Comparison of ENCODE assay signal across 9 cellular contexts in genomic region chr4:24988776-24989175, GRCh38. TPM values are rescaled to one million over a fixed set of nuclear protein-coding genes. Genes with fewer than 3 reads are reported as not detected.
DNase-seq lines count a peak whose midpoint lies in the region; ATAC-seq and TF ChIP-seq lines count a peak whose summit lies in the region.
"Had no signal": no experiment of that assay in that cellular context is flagged by ENCODE, and none has a peak within 500 bp of the region (broad histone marks: within the 10 kb centered on the region; RNA-seq: fewer than 3 reads in every experiment).

No MANE protein-coding gene starts in this region.

- no peaks in the 10 kb centered on the region for H3K36me3 Mint-ChIP-seq in activated naive CD8-positive, alpha-beta T cell treated with anti-CD3 and anti-CD28 coated beads for 36 hours

- TF ChIP-seq EP300 in gastroesophageal sphincter (IDR thresholded peaks at IDR 0.05) = no peak

- H3K4me1 ChIP-seq in gastroesophageal sphincter (peaks cover 0 to 24% (median 0%) of the 10 kb centered on the region in 3 donors), thyroid gland (peaks cover 0 to 9% of the 10 kb centered on the region in 2 donors)

- no peak overlapping the region for H3K27ac Mint-ChIP-seq in activated naive CD8-positive, alpha-beta T cell treated with anti-CD3 and anti-CD28 coated beads for 36 hours

- WGBS in gastroesophageal sphincter (ENCODE audit: low coverage in 1 of 2), 2 donors = 80 to 100% methylated on average over 1 of the region's 1 CpG
- 89 to 92% methylated on average over 1 of the region's 1 CpG for WGBS in thyroid gland, 2 donors

- peak overlapping the region in 1 of 4 donors; percentile 28 for H3K27ac ChIP-seq in gastroesophageal sphincter
- no peak overlapping the region for H3K27ac ChIP-seq in thyroid gland

- peaks cover 0 to 7% (median 0%) of the 10 kb centered on the region in 3 donors for H3K9me3 ChIP-seq in gastroesophageal sphincter
- no peaks in the 10 kb centered on the region for H3K9me3 ChIP-seq in thyroid gland

- TF ChIP-seq CTCF in gastroesophageal sphincter (IDR thresholded peaks at IDR 0.05) (peak in 3 of 4 experiments; percentile 39 to 47 (median 40)), thyroid gland (IDR thresholded peaks at IDR 0.05) (peak in 5 of 6 experiments; percentile 10 to 61 (median 57))

- intact Hi-C loops in thyroid gland (cut with DNase I) = loop anchor here (10.0 kb wide), 1 partner anchor 504 kb away; no protein-coding TSS in a partner anchor

- ATAC-seq in gastroesophageal sphincter = peak; percentile 19
- no peak for ATAC-seq in HG02588 (IDR thresholded peaks at IDR 0.05; ENCODE audit: unreplicated experiment)

- no peaks in the 10 kb centered on the region for H3K27me3 Mint-ChIP-seq in activated naive CD8-positive, alpha-beta T cell treated with anti-CD3 and anti-CD28 coated beads for 36 hours

- H3K36me3 ChIP-seq in gastroesophageal sphincter (no peaks in the 10 kb centered on the region), thyroid gland (no peaks in the 10 kb centered on the region)

- no peak overlapping the region for H3K4me3 Mint-ChIP-seq in activated naive CD8-positive, alpha-beta T cell treated with anti-CD3 and anti-CD28 coated beads for 36 hours

- no peaks in the 10 kb centered on the region for H3K4me1 Mint-ChIP-seq in activated naive CD8-positive, alpha-beta T cell treated with anti-CD3 and anti-CD28 coated beads for 36 hours

- H3K9me3 Mint-ChIP-seq in activated naive CD8-positive, alpha-beta T cell treated with anti-CD3 and anti-CD28 coated beads for 36 hours = peaks cover 2% of the 10 kb centered on the region

- no peaks in the 10 kb centered on the region for H3K27me3 ChIP-seq in gastroesophageal sphincter
- no peaks in the 10 kb centered on the region for H3K27me3 ChIP-seq in thyroid gland

- H3K4me3 ChIP-seq in gastroesophageal sphincter (no peak overlapping the region), thyroid gland (replicated peaks in 1 of 3) (no peak overlapping the region)

- TF ChIP-seq POLR2A in gastroesophageal sphincter (IDR thresholded peaks at IDR 0.05) = no peak
- no peak for TF ChIP-seq POLR2A in thyroid gland (IDR thresholded peaks at IDR 0.05)

- DNase-seq in NOMO-1 (lab: John Stamatoyannopoulos, UW; ENCODE audit: unreplicated experiment in 2 of 2) = peak; percentile 46 to 49
- DNase-seq in NOMO-1 treated with dmso at 0.1 percent for 144 hours (lab: John Stamatoyannopoulos, UW; ENCODE audit: unreplicated experiment) = no peak
- DNase-seq in RKO (ENCODE audit: low spot score) = peak; percentile 46
- DNase-seq in thyroid gland = peak in 1 of 2 donors; percentile 30
- no peak for DNase-seq in stimulated activated CD4-positive, alpha-beta T cell treated with anti-CD3 and anti-CD28 coated beads, Interleukin-2, amount 100 ng/mL, for 48 hours
- no peak for DNase-seq in activated naive CD8-positive, alpha-beta T cell treated with anti-CD3 and anti-CD28 coated beads for 36 hours
- DNase-seq: NCI-H226 had no signal

RNA-seq across cellular contexts. Expression of gene LGI2, which starts 42.0 kb away (rescaled TPM):
- total RNA-seq in gastroesophageal sphincter (10 to 100 TPM in 3 of 4 donors, 1 to 10 TPM in 1; 3.2 to 23.0 (median 11.9) TPM), thyroid gland (1 to 10 TPM in 3 of 4 donors, under 1 TPM in 1; 0.45 to 3.7 (median 2.2) TPM)
- not detected for total RNA-seq in activated naive CD8-positive, alpha-beta T cell treated with anti-CD3 and anti-CD28 coated beads for 36 hours

Comparison
In these comparisons a context has a peak if more than half of its experiments do, and no peak if none do; other contexts are left out.
1. DNase-seq: peak in NOMO-1 (2 of 2) and RKO (single experiment); none in NOMO-1 treated with dmso at 0.1 percent for 144 hours (single experiment), stimulated activated CD4-positive, alpha-beta T cell treated with anti-CD3 and anti-CD28 coated beads, Interleukin-2, amount 100 ng/mL, for 48 hours (0 of 2) and activated naive CD8-positive, alpha-beta T cell treated with anti-CD3 and anti-CD28 coated beads for 36 hours (single experiment).